ENCODE assay signal across 15 cellular contexts in genomic region chr9:89407070-89407469, GRCh38.
A peak's percentile ranks its signal among the peaks of the same experiment; 100 is the strongest.
DNase-seq lines count a peak whose midpoint lies in the region; ATAC-seq and TF ChIP-seq lines count a peak whose summit lies in the region.
"Had no signal": no experiment of that assay in that cellular context is flagged by ENCODE, and none has a peak within 500 bp of the region (broad histone marks: within the 10 kb centered on the region; RNA-seq: fewer than 3 reads in every experiment).

No MANE protein-coding gene starts in this region.

- peaks cover 64% of the 10 kb centered on the region for H3K4me1 ChIP-seq in Loucy (ENCODE audit: insufficient read depth, low read length, poor library complexity, severe bottlenecking)
- H3K4me1 ChIP-seq: testis had no signal

- no peaks in the 10 kb centered on the region for H3K27me3 ChIP-seq in Loucy (ENCODE audit: insufficient read depth, low read length, poor library complexity, severe bottlenecking)
- H3K27me3 ChIP-seq: cardiac muscle cell, testis had no signal

- H3K79me2 ChIP-seq in Loucy (ENCODE audit: insufficient read depth, low read length), result peaks cover 78% of the 10 kb centered on the region

- H3K4me2 ChIP-seq in Loucy (ENCODE audit: low read depth, low read length, poor library complexity, severe bottlenecking), result peak overlapping the region; percentile 36

- intact Hi-C loops in natural killer cell (cut with micrococcal nuclease), result loop anchor here (5.0 kb wide), 1 partner anchor 35 kb away; no protein-coding TSS in a partner anchor

- H4K20me1 ChIP-seq in Loucy (ENCODE audit: insufficient read depth, low read length, poor library complexity, severe bottlenecking), result peaks cover 39% of the 10 kb centered on the region

- no peak overlapping the region for H3K4me3 ChIP-seq in Loucy (ENCODE audit: low read length, poor library complexity, severe bottlenecking)
- H3K4me3 ChIP-seq: cardiac muscle cell, left ventricle myocardium inferior, testis had no signal

- H3K4me3 Mint-ChIP-seq in T-helper 1 cell treated with Interleukin-12 subunit alpha and Interleukin-12 subunit beta and Interleukin-4 antibody, amounts not matched to agents 30 μg/mL and 1 μg/mL, for 36 hours, result no peak overlapping the region
- peak overlapping the region; percentile 71 for H3K4me3 Mint-ChIP-seq in natural killer cell

- H3K36me3 Mint-ChIP-seq in T-helper 1 cell treated with Interleukin-12 subunit alpha and Interleukin-12 subunit beta and Interleukin-4 antibody, amounts not matched to agents 30 μg/mL and 1 μg/mL, for 36 hours (ENCODE audit: low read depth), result peaks cover 70% of the 10 kb centered on the region
- H3K36me3 Mint-ChIP-seq in natural killer cell, result no peaks in the 10 kb centered on the region

- peaks cover 69% of the 10 kb centered on the region; the same call in 1 of the 2 replicates for H3K36me3 ChIP-seq in Loucy (ENCODE audit: insufficient read depth, low read length)
- H3K36me3 ChIP-seq: cardiac muscle cell had no signal

- H3K27ac ChIP-seq in angular gyrus (ENCODE audit: low read depth, low read length), result peak overlapping the region; percentile 25
- H3K27ac ChIP-seq: 22Rv1, cardiac muscle cell, left ventricle myocardium inferior, testis had no signal

- H3K27me3 Mint-ChIP-seq in T-helper 1 cell treated with Interleukin-12 subunit alpha and Interleukin-12 subunit beta and Interleukin-4 antibody, amounts not matched to agents 30 μg/mL and 1 μg/mL, for 36 hours (ENCODE audit: low read depth), result no peaks in the 10 kb centered on the region
- H3K27me3 Mint-ChIP-seq in natural killer cell (ENCODE audit: low read depth in 2 of 2), result no peaks in the 10 kb centered on the region

- no peaks in the 10 kb centered on the region for H3K9me3 ChIP-seq in Loucy (ENCODE audit: insufficient read depth, low read depth, low read length)
- H3K9me3 ChIP-seq: testis had no signal

- peaks cover 15% of the 10 kb centered on the region; the same call in 1 of the 2 replicates for H3F3A ChIP-seq in Loucy (ENCODE audit: low read depth)

- DNase-seq in T-helper 1 cell, result no peak
- DNase-seq in natural killer cell, result no peak
- DNase-seq in activated effector memory CD4-positive, alpha-beta T cell treated with Interleukin-2 at 50 U/mL for 16 hours, result no peak
- no peak for DNase-seq in OCI-M2 (lab: John Stamatoyannopoulos, UW; ENCODE audit: unreplicated experiment)
- no peak for DNase-seq in HCEC 1CT
- DNase-seq: DMS 273 treated with DMSO at 0.1 percent for 48 hours, hippocampal formation, left ventricle myocardium inferior, SHP77, testis had no signal

- peaks cover 5% of the 10 kb centered on the region for H3K9me3 Mint-ChIP-seq in T-helper 1 cell treated with Interleukin-12 subunit alpha and Interleukin-12 subunit beta and Interleukin-4 antibody, amounts not matched to agents 30 μg/mL and 1 μg/mL, for 36 hours
- H3K9me3 Mint-ChIP-seq in natural killer cell, result peaks cover 0 to 4% of the 10 kb centered on the region in 2 donors

- no peak for ATAC-seq in natural killer cell

- peak overlapping the region; percentile 33 for H3K9ac ChIP-seq in Loucy (ENCODE audit: low read depth, low read length, poor library complexity, severe bottlenecking)

- H3K9me2 ChIP-seq in Loucy (replicated peaks; ENCODE audit: low read depth, low read length), result no peaks in the 10 kb centered on the region

- peaks cover 67% of the 10 kb centered on the region for H3K4me1 Mint-ChIP-seq in T-helper 1 cell treated with Interleukin-12 subunit alpha and Interleukin-12 subunit beta and Interleukin-4 antibody, amounts not matched to agents 30 μg/mL and 1 μg/mL, for 36 hours (ENCODE audit: low read depth)
- peaks cover 75 to 79% of the 10 kb centered on the region in 2 donors for H3K4me1 Mint-ChIP-seq in natural killer cell

- TF ChIP-seq CTCF in Loucy (conservative IDR thresholded peaks at IDR 0.05; ENCODE audit: low read length), result no peak
- TF ChIP-seq CTCF in natural killer cell (IDR thresholded peaks at IDR 0.05), result no peak

- peak overlapping the region; percentile 77 for H3K27ac Mint-ChIP-seq in T-helper 1 cell treated with Interleukin-12 subunit alpha and Interleukin-12 subunit beta and Interleukin-4 antibody, amounts not matched to agents 30 μg/mL and 1 μg/mL, for 36 hours
- peak overlapping the region; percentile 90 to 91 for H3K27ac Mint-ChIP-seq in natural killer cell

- H2AFZ ChIP-seq in Loucy (ENCODE audit: low read length), result no peak overlapping the region
